ENCODE assay signal across 2 cellular contexts in genomic region chr3:172694526-172694925, GRCh38.
TF ChIP-seq lines count a peak whose summit lies in the region.

No MANE protein-coding gene starts in this region.

TF ChIP-seq in GM12878, 131 proteins besides CTCF, POLR2A, EP300 and RAD21:
- no peak for TF ChIP-seq MEF2B (IDR thresholded peaks at IDR 0.05; ENCODE audit: partially characterized antibody, poor library complexity, severe bottlenecking)
- no peak for TF ChIP-seq CBX5 (IDR thresholded peaks at IDR 0.05; ENCODE audit: low read depth)
- TF ChIP-seq EED (IDR thresholded peaks at IDR 0.05; ENCODE audit: low read depth), result no peak
- no peak for TF ChIP-seq CEBPB (IDR thresholded peaks at IDR 0.05; ENCODE audit: borderline replicate concordance in 1 of 2, low read depth in 2 of 2, low read length in 2 of 2)
- no peak for TF ChIP-seq SUZ12 (IDR thresholded peaks at IDR 0.05; ENCODE audit: unreplicated experiment)
- TF ChIP-seq POLR2AphosphoS5 (IDR thresholded peaks at IDR 0.05; ENCODE audit: low read length), result no peak
- TF ChIP-seq IRF4 (IDR thresholded peaks at IDR 0.05; ENCODE audit: low read depth, low read length), result no peak
- TF ChIP-seq USF2 (IDR thresholded peaks at IDR 0.05; ENCODE audit: borderline replicate concordance, low read depth, low read length), result no peak
- TF ChIP-seq, protein P1, sequence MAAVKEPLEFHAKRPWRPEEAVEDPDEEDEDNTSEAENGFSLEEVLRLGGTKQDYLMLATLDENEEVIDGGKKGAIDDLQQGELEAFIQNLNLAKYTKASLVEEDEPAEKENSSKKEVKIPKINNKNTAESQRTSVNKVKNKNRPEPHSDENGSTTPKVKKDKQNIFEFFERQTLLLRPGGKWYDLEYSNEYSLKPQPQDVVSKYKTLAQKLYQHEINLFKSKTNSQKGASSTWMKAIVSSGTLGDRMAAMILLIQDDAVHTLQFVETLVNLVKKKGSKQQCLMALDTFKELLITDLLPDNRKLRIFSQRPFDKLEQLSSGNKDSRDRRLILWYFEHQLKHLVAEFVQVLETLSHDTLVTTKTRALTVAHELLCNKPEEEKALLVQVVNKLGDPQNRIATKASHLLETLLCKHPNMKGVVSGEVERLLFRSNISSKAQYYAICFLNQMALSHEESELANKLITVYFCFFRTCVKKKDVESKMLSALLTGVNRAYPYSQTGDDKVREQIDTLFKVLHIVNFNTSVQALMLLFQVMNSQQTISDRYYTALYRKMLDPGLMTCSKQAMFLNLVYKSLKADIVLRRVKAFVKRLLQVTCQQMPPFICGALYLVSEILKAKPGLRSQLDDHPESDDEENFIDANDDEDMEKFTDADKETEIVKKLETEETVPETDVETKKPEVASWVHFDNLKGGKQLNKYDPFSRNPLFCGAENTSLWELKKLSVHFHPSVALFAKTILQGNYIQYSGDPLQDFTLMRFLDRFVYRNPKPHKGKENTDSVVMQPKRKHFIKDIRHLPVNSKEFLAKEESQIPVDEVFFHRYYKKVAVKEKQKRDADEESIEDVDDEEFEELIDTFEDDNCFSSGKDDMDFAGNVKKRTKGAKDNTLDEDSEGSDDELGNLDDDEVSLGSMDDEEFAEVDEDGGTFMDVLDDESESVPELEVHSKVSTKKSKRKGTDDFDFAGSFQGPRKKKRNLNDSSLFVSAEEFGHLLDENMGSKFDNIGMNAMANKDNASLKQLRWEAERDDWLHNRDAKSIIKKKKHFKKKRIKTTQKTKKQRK (IDR thresholded peaks at IDR 0.05; ENCODE audit: low read depth, low read length), result no peak
- TF ChIP-seq POLR2AphosphoS2 (IDR thresholded peaks at IDR 0.05; ENCODE audit: low read depth, low read length), result no peak
- no peak for TF ChIP-seq SKIL (IDR thresholded peaks at IDR 0.05; ENCODE audit: low read depth, poor library complexity, severe bottlenecking)
- no peak for TF ChIP-seq RELA (IDR thresholded peaks at IDR 0.05; ENCODE audit: borderline replicate concordance, partially characterized antibody)
- no peak for TF ChIP-seq ZBED1 (IDR thresholded peaks at IDR 0.05; ENCODE audit: borderline replicate concordance)
- no peak for TF ChIP-seq MTA3 (IDR thresholded peaks at IDR 0.05; ENCODE audit: borderline replicate concordance, low read length)
TF ChIP-seq in GM12878: peak in this region for 0.

TF ChIP-seq in HepG2, 621 proteins besides CTCF, POLR2A, EP300 and RAD21:
- TF ChIP-seq FOXJ3 (CRISPR knock-in tag; IDR thresholded peaks at IDR 0.05; ENCODE audit: borderline replicate concordance) (0 out of 2 replicates have a peak, but pooled peaks have one; percentile 2), FOXM1 (CRISPR knock-in tag; IDR thresholded peaks at IDR 0.05) (no peak), FOXK1 (CRISPR knock-in tag; IDR thresholded peaks at IDR 0.05; ENCODE audit: borderline replicate concordance, low read depth) (no peak)
